16 cellular contexts compared by ENCODE assay signal in genomic region chr20:63525185-63525584, GRCh38. TPM values are rescaled to one million over a fixed set of nuclear protein-coding genes. Genes with fewer than 3 reads are reported as not detected.
"Had no signal": no experiment of that assay in that cellular context is flagged by ENCODE, and none has a peak within 500 bp of the region (broad histone marks: within the 10 kb centered on the region; RNA-seq: fewer than 3 reads in every experiment).

No MANE protein-coding gene starts in this region.

- DNase-seq: activated naive CD4-positive, alpha-beta T cell; activated naive CD8-positive, alpha-beta T cell treated with anti-CD3 and anti-CD28 coated beads, Interleukin-2, amount 10 ng/mL, durations not matched to agents 7 days and 5 days; brain microvascular endothelial cell; cerebellar nuclear complex; effector memory CD4-positive, alpha-beta T cell; head of caudate nucleus; kidney glomerular epithelial cell; nephron progenitor cell; stomach; testis had no signal

- H3K27ac ChIP-seq: brain microvascular endothelial cell, ovary, testis had no signal

- H3K9me3 Mint-ChIP-seq: activated T-helper 1 cell treated with anti-CD3 and anti-CD28 coated beads, Interleukin-12 subunit alpha, Interleukin-12 subunit beta, Interleukin-2, Interleukin-4 antibody, amounts not matched to agents 30 ng/mL and 10 ng/mL and 1 ng/mL, durations not matched to agents 14 hours and 24 hours and 36 hours had no signal

- H3K4me3 ChIP-seq: ovary, stomach, testis had no signal

- H3K27ac Mint-ChIP-seq: activated naive CD8-positive, alpha-beta T cell treated with anti-CD3 and anti-CD28 coated beads, Interleukin-2, amount 10 ng/mL, durations not matched to agents 7 days and 5 days; activated T-helper 1 cell treated with anti-CD3 and anti-CD28 coated beads, Interleukin-12 subunit alpha, Interleukin-12 subunit beta, Interleukin-2, Interleukin-4 antibody, amounts not matched to agents 30 ng/mL and 10 ng/mL and 1 ng/mL, durations not matched to agents 14 hours and 24 hours and 36 hours; nephron progenitor cell had no signal

- H3K27me3 Mint-ChIP-seq: activated naive CD8-positive, alpha-beta T cell treated with anti-CD3 and anti-CD28 coated beads, Interleukin-2, amount 10 ng/mL, durations not matched to agents 7 days and 5 days had no signal

- FAIRE-seq: frontal cortex, urothelium cell line had no signal

- ATAC-seq: sciatic nerve had no signal

- H3K4me3 Mint-ChIP-seq: activated naive CD8-positive, alpha-beta T cell treated with anti-CD3 and anti-CD28 coated beads, Interleukin-2, amount 10 ng/mL, durations not matched to agents 7 days and 5 days; activated T-helper 1 cell treated with anti-CD3 and anti-CD28 coated beads, Interleukin-12 subunit alpha, Interleukin-12 subunit beta, Interleukin-2, Interleukin-4 antibody, amounts not matched to agents 30 ng/mL and 10 ng/mL and 1 ng/mL, durations not matched to agents 14 hours and 24 hours and 36 hours had no signal

- H3K9me3 ChIP-seq: ovary, testis had no signal

RNA-seq across cellular contexts. Expression of gene PTK6, which starts 12.0 kb away (rescaled TPM):
- total RNA-seq: frontal cortex had no signal

RNA-seq across cellular contexts. Expression of gene SRMS, which starts 22.4 kb away (rescaled TPM):
- total RNA-seq: activated CD8-positive, alpha-beta memory T cell treated with anti-CD3 and anti-CD28 coated beads for 36 hours; activated naive CD8-positive, alpha-beta T cell treated with anti-CD3 and anti-CD28 coated beads, Interleukin-2, amount 10 ng/mL, durations not matched to agents 7 days and 5 days; activated T-helper 1 cell treated with anti-CD3 and anti-CD28 coated beads, Interleukin-12 subunit alpha, Interleukin-12 subunit beta, Interleukin-2, Interleukin-4 antibody, amounts not matched to agents 30 ng/mL and 10 ng/mL and 1 ng/mL, durations not matched to agents 14 hours and 24 hours and 36 hours; frontal cortex; ovary; sciatic nerve had no signal
- polyA plus RNA-seq: ovary had no signal
